ENCODE assay signal across 9 cellular contexts in genomic region chr18:32771871-32772499, GRCh38. TPM values are rescaled to one million over a fixed set of nuclear protein-coding genes. Genes with fewer than 3 reads are reported as not detected.
DNase-seq lines count a peak whose midpoint lies in the region; ATAC-seq and TF ChIP-seq lines count a peak whose summit lies in the region.
"Had no signal": no experiment of that assay in that cellular context is flagged by ENCODE, and none has a peak within 500 bp of the region (broad histone marks: within the 10 kb centered on the region; RNA-seq: fewer than 3 reads in every experiment).

No MANE protein-coding gene starts in this region.

- no peak overlapping the region for H3K27ac ChIP-seq in tibial artery

- peaks cover 52% of the 10 kb centered on the region for H3K27me3 Mint-ChIP-seq in activated naive CD8-positive, alpha-beta T cell treated with anti-CD3 and anti-CD28 coated beads, Interleukin-2, amount 50 U/mL, for 24 hours

- H3K36me3 ChIP-seq in tibial artery = no peaks in the 10 kb centered on the region

- no peaks in the 10 kb centered on the region for H3K9me3 ChIP-seq in tibial artery

- H3K27me3 ChIP-seq in tibial artery = peaks cover 0 to 37% of the 10 kb centered on the region in 2 donors

- H3K9me3 Mint-ChIP-seq in activated naive CD8-positive, alpha-beta T cell treated with anti-CD3 and anti-CD28 coated beads, Interleukin-2, amount 50 U/mL, for 24 hours = no peaks in the 10 kb centered on the region

- peaks cover 0 to 34% (median 21%) of the 10 kb centered on the region in 4 donors for H3K4me1 ChIP-seq in tibial artery

- peak overlapping the region; percentile 27 to 52 for H3K4me3 ChIP-seq in tibial artery

- peak overlapping the region; percentile 45 for H3K4me3 Mint-ChIP-seq in activated naive CD8-positive, alpha-beta T cell treated with anti-CD3 and anti-CD28 coated beads, Interleukin-2, amount 50 U/mL, for 24 hours

- DNase-seq in NCI-H2171 treated with DMSO at 0.1 percent for 48 hours (lab: John Stamatoyannopoulos, UW) = peak; percentile 51
- no peak for DNase-seq in NCI-H2171 (lab: John Stamatoyannopoulos, UW)
- DNase-seq in activated naive CD8-positive, alpha-beta T cell treated with anti-CD3 and anti-CD28 coated beads, Interleukin-2, amount 50 U/mL, for 24 hours = peak; percentile 2
- no peak for DNase-seq in left lobe of liver (ENCODE audit: low spot score)
- DNase-seq in tibial artery = no peak
- DNase-seq in UCSD-AML1 (lab: John Stamatoyannopoulos, UW; ENCODE audit: unreplicated experiment) = no peak
- DNase-seq in activated CD8-positive, alpha-beta memory T cell treated with anti-CD3 and anti-CD28 coated beads for 24 hours = no peak
- no peak for DNase-seq in activated CD4-positive, alpha-beta T cell treated with anti-CD3 and anti-CD28 coated beads, Interleukin-2, amount 50 U/mL, for 48 hours
- DNase-seq: IMR-90 had no signal

- no peak overlapping the region for H3K27ac Mint-ChIP-seq in activated naive CD8-positive, alpha-beta T cell treated with anti-CD3 and anti-CD28 coated beads, Interleukin-2, amount 50 U/mL, for 24 hours

- intact Hi-C loops in tibial artery (cut with DNase I; ENCODE audit: low total_unique reads) = no loop called here

- ATAC-seq in activated naive CD8-positive, alpha-beta T cell treated with anti-CD3 and anti-CD28 coated beads, Interleukin-2, amount 50 U/mL, for 24 hours = no peak
- peak; percentile 45 for ATAC-seq in left lobe of liver

- no peak for TF ChIP-seq CTCF in tibial artery (IDR thresholded peaks at IDR 0.05)

- H3K36me3 Mint-ChIP-seq in activated naive CD8-positive, alpha-beta T cell treated with anti-CD3 and anti-CD28 coated beads, Interleukin-2, amount 50 U/mL, for 24 hours (ENCODE audit: low read depth) = no peaks in the 10 kb centered on the region

- peaks cover 8% of the 10 kb centered on the region for H3K4me1 Mint-ChIP-seq in activated naive CD8-positive, alpha-beta T cell treated with anti-CD3 and anti-CD28 coated beads, Interleukin-2, amount 50 U/mL, for 24 hours

RNA-seq across cellular contexts. Expression of gene KLHL14, which starts 0.8 kb away (rescaled TPM):
- total RNA-seq in left lobe of liver = not detected
- total RNA-seq: IMR-90 had no signal

Comparison
In these comparisons a context has a peak if more than half of its experiments do, and no peak if none do; other contexts are left out.
1. DNase-seq: peak in NCI-H2171 treated with DMSO at 0.1 percent for 48 hours (single experiment) and activated naive CD8-positive, alpha-beta T cell treated with anti-CD3 and anti-CD28 coated beads, Interleukin-2, amount 50 U/mL, for 24 hours (single experiment); none in NCI-H2171 (single experiment), left lobe of liver (single experiment), tibial artery (0 of 2), UCSD-AML1 (single experiment), activated CD8-positive, alpha-beta memory T cell treated with anti-CD3 and anti-CD28 coated beads for 24 hours (single experiment) and activated CD4-positive, alpha-beta T cell treated with anti-CD3 and anti-CD28 coated beads, Interleukin-2, amount 50 U/mL, for 48 hours (0 of 2).